In the genomic region with DNA sequence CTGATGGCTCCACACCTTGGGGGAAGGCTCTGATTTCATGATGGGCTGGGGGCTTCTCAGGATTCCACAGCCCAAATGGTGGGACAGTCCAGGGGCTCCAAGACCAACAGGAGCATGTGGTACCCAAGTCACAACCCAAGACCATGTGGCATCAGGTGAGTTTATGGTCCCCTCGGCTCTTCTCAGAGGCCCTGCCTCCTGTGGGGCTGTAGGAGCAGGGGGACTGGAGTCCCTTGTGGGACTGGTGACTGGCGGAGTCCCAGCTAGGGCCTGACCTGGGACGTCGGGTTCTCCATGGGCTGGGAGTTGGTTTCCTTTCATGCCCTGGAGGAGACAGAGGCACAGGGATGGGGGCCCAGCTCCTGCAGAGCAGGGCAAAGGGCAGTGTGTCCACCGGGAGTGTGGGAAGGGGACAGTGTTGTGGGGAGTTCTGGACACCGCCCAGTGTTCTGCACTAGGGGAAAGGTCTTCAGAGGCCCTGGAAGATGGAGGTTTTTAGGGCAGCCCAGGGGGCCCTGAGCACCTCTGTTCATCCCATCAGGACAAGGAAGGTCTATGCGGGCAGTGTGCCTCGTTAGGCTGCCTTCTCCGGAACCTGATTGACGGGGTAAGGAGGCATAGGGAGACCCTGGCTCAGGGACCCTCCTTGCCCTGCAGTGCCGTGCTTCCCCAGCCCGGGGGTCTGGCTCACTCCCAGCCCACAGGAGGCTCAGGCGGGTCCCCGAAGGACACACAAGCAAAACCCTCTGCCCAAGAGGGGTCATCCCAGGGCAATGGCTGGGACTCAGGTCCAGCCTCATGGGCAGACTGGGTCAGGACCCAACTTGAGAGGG, we compare ENCODE assay signal across 1 cellular context. TPM values are rescaled to one million over a fixed set of nuclear protein-coding genes. Genes with fewer than 3 reads are reported as not detected.
"Had no signal": no experiment of that assay in that cellular context is flagged by ENCODE, and none has a peak within 500 bp of the region (broad histone marks: within the 10 kb centered on the region; RNA-seq: fewer than 3 reads in every experiment).

No MANE protein-coding gene starts in this region.

RNA-seq across cellular contexts. Expression of gene USP6, which starts 21.0 kb away (rescaled TPM):
- total RNA-seq: bronchial epithelial cell had no signal
